23 cellular contexts compared by ENCODE assay signal in genomic region chr1:77044133-77044849, GRCh38.
DNase-seq lines count a peak whose midpoint lies in the region; ATAC-seq, FAIRE-seq and TF ChIP-seq lines count a peak whose summit lies in the region.
"Had no signal": no experiment of that assay in that cellular context is flagged by ENCODE, and none has a peak within 500 bp of the region (broad histone marks: within the 10 kb centered on the region; RNA-seq: fewer than 3 reads in every experiment).

No MANE protein-coding gene starts in this region.

- H3K4me3 ChIP-seq in A549: no peak overlapping the region
- no peak overlapping the region for H3K4me3 ChIP-seq in tibial artery
- H3K4me3 ChIP-seq: GM23338, K562, SJCRH30, testis had no signal

- no peak for TF ChIP-seq RAD21 in A549 (conservative IDR thresholded peaks at IDR 0.05 in 1 of 2, IDR thresholded peaks at IDR 0.05 in 1 of 2)

- TF ChIP-seq POLR2A in A549 (IDR thresholded peaks at IDR 0.05; ENCODE audit: low read length): no peak

- WGBS in A549 (ENCODE audit: missing lambda C conversion rate): 79% methylated on average over 11 of the region's 20 CpGs

- H3K36me3 Mint-ChIP-seq in activated T-helper 17 cell treated with anti-CD3 and anti-CD28 coated beads, Interleukin-2, amount 50 U/mL, for 72 hours (ENCODE audit: low read depth): no peaks in the 10 kb centered on the region
- H3K36me3 Mint-ChIP-seq in endothelial cell (ENCODE audit: low read depth, unreplicated experiment): no peaks in the 10 kb centered on the region
- H3K36me3 Mint-ChIP-seq: activated naive CD4-positive, alpha-beta T cell treated with anti-CD3 and anti-CD28 coated beads, Interleukin-2, amount 50 U/mL, for 24 hours had no signal

- H3K9me3 Mint-ChIP-seq in activated T-helper 17 cell treated with anti-CD3 and anti-CD28 coated beads, Interleukin-2, amount 50 U/mL, for 72 hours: peaks cover 5% of the 10 kb centered on the region
- H3K9me3 Mint-ChIP-seq in endothelial cell (ENCODE audit: unreplicated experiment): no peaks in the 10 kb centered on the region
- H3K9me3 Mint-ChIP-seq: activated naive CD4-positive, alpha-beta T cell treated with anti-CD3 and anti-CD28 coated beads, Interleukin-2, amount 50 U/mL, for 24 hours; effector memory CD8-positive, alpha-beta T cell; GM23338 had no signal

- H3K4me3 Mint-ChIP-seq in activated T-helper 17 cell treated with anti-CD3 and anti-CD28 coated beads, Interleukin-2, amount 50 U/mL, for 72 hours: no peak overlapping the region
- no peak overlapping the region for H3K4me3 Mint-ChIP-seq in endothelial cell (ENCODE audit: unreplicated experiment)
- H3K4me3 Mint-ChIP-seq: activated naive CD4-positive, alpha-beta T cell treated with anti-CD3 and anti-CD28 coated beads, Interleukin-2, amount 50 U/mL, for 24 hours; effector memory CD8-positive, alpha-beta T cell; GM23338 had no signal

- TF ChIP-seq CTCF in A549 (IDR thresholded peaks at IDR 0.05): no peak
- TF ChIP-seq CTCF in foreskin keratinocyte (conservative IDR thresholded peaks at IDR 0.05): no peak
- no peak for TF ChIP-seq CTCF in endothelial cell (IDR thresholded peaks at IDR 0.05; ENCODE audit: unreplicated experiment)
- no peak for TF ChIP-seq CTCF in tibial artery (IDR thresholded peaks at IDR 0.05)

- CTCF ChIA-PET in A549 (lab: Yijun Ruan, JAX): no interaction called here

- H3K36me3 ChIP-seq in tibial artery: no peaks in the 10 kb centered on the region
- H3K36me3 ChIP-seq: neutrophil, SJCRH30 had no signal

- no peak overlapping the region for H3K27ac Mint-ChIP-seq in activated T-helper 17 cell treated with anti-CD3 and anti-CD28 coated beads, Interleukin-2, amount 50 U/mL, for 72 hours
- no peak overlapping the region for H3K27ac Mint-ChIP-seq in endothelial cell (ENCODE audit: unreplicated experiment)
- H3K27ac Mint-ChIP-seq: activated naive CD4-positive, alpha-beta T cell treated with anti-CD3 and anti-CD28 coated beads, Interleukin-2, amount 50 U/mL, for 24 hours; effector memory CD8-positive, alpha-beta T cell; GM23338 had no signal

- no peak for FAIRE-seq in A549 (lab: Jason Lieb, UNC)
- FAIRE-seq: K562 had no signal

- H3K4me1 ChIP-seq in A549 (peaks cover 18% of the 10 kb centered on the region), foreskin keratinocyte (peaks cover 12% of the 10 kb centered on the region), tibial artery (no peaks in the 10 kb centered on the region)
- H3K4me1 ChIP-seq: SJCRH30, testis had no signal

- DNase-seq in A549 (ENCODE audit: low read depth in 1 of 2, low spot score in 1 of 2) (peak in 1 of 2 experiments; percentile 4), EL (peak; percentile 40), foreskin keratinocyte (peak; percentile 56 to 71), endothelial cell (ENCODE audit: low spot score) (no peak), tibial artery (no peak)
- DNase-seq: activated CD4-positive, alpha-beta T cell treated with anti-CD3 and anti-CD28 coated beads for 1 hour; AML-193; central memory CD4-positive, alpha-beta T cell; effector memory CD8-positive, alpha-beta T cell; NCI-H1092; NCI-H2081 treated with DMSO at 0.1 percent for 48 hours; NCI-H510A treated with DMSO at 0.1 percent for 48 hours; right cardiac atrium; SJCRH30; testis had no signal

- H3K27ac ChIP-seq in A549 (peak overlapping the region; percentile 22 to 33; a peak in 2 of 6 replicates), foreskin keratinocyte (no peak overlapping the region), tibial artery (no peak overlapping the region)
- H3K27ac ChIP-seq: neutrophil, SJCRH30, testis had no signal

- ATAC-seq in A549: peak in 1 of 2 experiments; percentile 46; a peak in 2 of 6 replicates
- peak; percentile 16 for ATAC-seq in activated T-helper 17 cell treated with anti-CD3 and anti-CD28 coated beads, Interleukin-2, amount 50 U/mL, for 72 hours (replicated peaks)
- peak; percentile 85 for ATAC-seq in foreskin keratinocyte
- ATAC-seq in GM19395 (IDR thresholded peaks at IDR 0.05; ENCODE audit: unreplicated experiment): no peak
- ATAC-seq in GM19035 (IDR thresholded peaks at IDR 0.05; ENCODE audit: unreplicated experiment): no peak
- ATAC-seq: effector memory CD8-positive, alpha-beta T cell; GM23338; K562; left lobe of liver; right cardiac atrium had no signal

- H3K27me3 ChIP-seq in foreskin keratinocyte (no peaks in the 10 kb centered on the region), tibial artery (no peaks in the 10 kb centered on the region)
- H3K27me3 ChIP-seq: neutrophil, SJCRH30, testis had no signal

- H3K9me3 ChIP-seq in A549 (no peaks in the 10 kb centered on the region), tibial artery (no peaks in the 10 kb centered on the region)
- H3K9me3 ChIP-seq: neutrophil, SJCRH30, testis had no signal

- H3K4me1 Mint-ChIP-seq in activated T-helper 17 cell treated with anti-CD3 and anti-CD28 coated beads, Interleukin-2, amount 50 U/mL, for 72 hours: peaks cover 12% of the 10 kb centered on the region
- peaks cover 7% of the 10 kb centered on the region for H3K4me1 Mint-ChIP-seq in endothelial cell (ENCODE audit: unreplicated experiment)
- H3K4me1 Mint-ChIP-seq: GM23338 had no signal

- POLR2A ChIA-PET in A549 (lab: Yijun Ruan, JAX): no interaction called here

- TF ChIP-seq EP300 in A549 (IDR thresholded peaks at IDR 0.05): no peak

- intact Hi-C loops in tibial artery (cut with DNase I; ENCODE audit: low total_unique reads): no loop called here

- no peak overlapping the region for H3K4me2 ChIP-seq in A549
- H3K4me2 ChIP-seq: GM23338 had no signal

- H3K27me3 Mint-ChIP-seq in activated T-helper 17 cell treated with anti-CD3 and anti-CD28 coated beads, Interleukin-2, amount 50 U/mL, for 72 hours: peaks cover 10% of the 10 kb centered on the region
- no peaks in the 10 kb centered on the region for H3K27me3 Mint-ChIP-seq in endothelial cell (ENCODE audit: unreplicated experiment)

TF ChIP-seq in A549, 52 proteins besides CTCF, POLR2A, EP300 and RAD21:
- TF ChIP-seq CHD4 (IDR thresholded peaks at IDR 0.05; ENCODE audit: borderline replicate concordance) (no peak), E2F6 (IDR thresholded peaks at IDR 0.05; ENCODE audit: borderline replicate concordance, low read depth) (no peak), ZNF302 (CRISPR knock-in tag; IDR thresholded peaks at IDR 0.05) (no peak), HMGXB4 (CRISPR knock-in tag; IDR thresholded peaks at IDR 0.05; ENCODE audit: borderline replicate concordance) (no peak), CHD2 (IDR thresholded peaks at IDR 0.05; ENCODE audit: low read length, partially characterized antibody) (no peak), KDM5A (IDR thresholded peaks at IDR 0.05) (no peak), MAZ (IDR thresholded peaks at IDR 0.05; ENCODE audit: borderline replicate concordance, low read depth, low read length) (no peak), SREBF2 (IDR thresholded peaks at IDR 0.05) (no peak), HOXA7 (CRISPR knock-in tag; IDR thresholded peaks at IDR 0.05) (no peak), BHLHE40 (IDR thresholded peaks at IDR 0.05; ENCODE audit: low read depth, low read length) (no peak), RCOR1 (IDR thresholded peaks at IDR 0.05; ENCODE audit: low read depth, low read length) (no peak), ESRRA (IDR thresholded peaks at IDR 0.05; ENCODE audit: borderline replicate concordance, low read length) (no peak), HEYL (CRISPR knock-in tag; IDR thresholded peaks at IDR 0.05) (no peak)

Comparison
In these comparisons a context has a peak if more than half of its experiments do, and no peak if none do; other contexts are left out.
1. ATAC-seq: peak in activated T-helper 17 cell treated with anti-CD3 and anti-CD28 coated beads, Interleukin-2, amount 50 U/mL, for 72 hours (single experiment) and foreskin keratinocyte (single experiment); none in GM19395 (single experiment) and GM19035 (single experiment).
2. DNase-seq: peak in EL (single experiment) and foreskin keratinocyte (2 of 2); none in endothelial cell (single experiment) and tibial artery (0 of 2).
3. H3K27ac ChIP-seq: peak in A549 (2 of 2); none in foreskin keratinocyte (single experiment) and tibial artery (0 of 2).